ENCODE assay signal across 1 cellular context in genomic region chr12:76544601-76545261, GRCh38.
A peak's percentile ranks its signal among the peaks of the same experiment; 100 is the strongest.
TF ChIP-seq lines count a peak whose summit lies in the region.

No MANE protein-coding gene starts in this region.

TF ChIP-seq in K562, 482 proteins besides CTCF, POLR2A, EP300 and RAD21 (continued from another document):
- TF ChIP-seq, protein P1, sequence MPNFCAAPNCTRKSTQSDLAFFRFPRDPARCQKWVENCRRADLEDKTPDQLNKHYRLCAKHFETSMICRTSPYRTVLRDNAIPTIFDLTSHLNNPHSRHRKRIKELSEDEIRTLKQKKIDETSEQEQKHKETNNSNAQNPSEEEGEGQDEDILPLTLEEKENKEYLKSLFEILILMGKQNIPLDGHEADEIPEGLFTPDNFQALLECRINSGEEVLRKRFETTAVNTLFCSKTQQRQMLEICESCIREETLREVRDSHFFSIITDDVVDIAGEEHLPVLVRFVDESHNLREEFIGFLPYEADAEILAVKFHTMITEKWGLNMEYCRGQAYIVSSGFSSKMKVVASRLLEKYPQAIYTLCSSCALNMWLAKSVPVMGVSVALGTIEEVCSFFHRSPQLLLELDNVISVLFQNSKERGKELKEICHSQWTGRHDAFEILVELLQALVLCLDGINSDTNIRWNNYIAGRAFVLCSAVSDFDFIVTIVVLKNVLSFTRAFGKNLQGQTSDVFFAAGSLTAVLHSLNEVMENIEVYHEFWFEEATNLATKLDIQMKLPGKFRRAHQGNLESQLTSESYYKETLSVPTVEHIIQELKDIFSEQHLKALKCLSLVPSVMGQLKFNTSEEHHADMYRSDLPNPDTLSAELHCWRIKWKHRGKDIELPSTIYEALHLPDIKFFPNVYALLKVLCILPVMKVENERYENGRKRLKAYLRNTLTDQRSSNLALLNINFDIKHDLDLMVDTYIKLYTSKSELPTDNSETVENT (CRISPR knock-in tag; IDR thresholded peaks at IDR 0.05) = no peak
- TF ChIP-seq CBFA2T3 (IDR thresholded peaks at IDR 0.05) = peak; percentile 62
- TF ChIP-seq, protein P2, sequence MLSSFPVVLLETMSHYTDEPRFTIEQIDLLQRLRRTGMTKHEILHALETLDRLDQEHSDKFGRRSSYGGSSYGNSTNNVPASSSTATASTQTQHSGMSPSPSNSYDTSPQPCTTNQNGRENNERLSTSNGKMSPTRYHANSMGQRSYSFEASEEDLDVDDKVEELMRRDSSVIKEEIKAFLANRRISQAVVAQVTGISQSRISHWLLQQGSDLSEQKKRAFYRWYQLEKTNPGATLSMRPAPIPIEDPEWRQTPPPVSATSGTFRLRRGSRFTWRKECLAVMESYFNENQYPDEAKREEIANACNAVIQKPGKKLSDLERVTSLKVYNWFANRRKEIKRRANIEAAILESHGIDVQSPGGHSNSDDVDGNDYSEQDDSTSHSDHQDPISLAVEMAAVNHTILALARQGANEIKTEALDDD (IDR thresholded peaks at IDR 0.05) = peak; percentile 59; the same call in 1 of the 2 replicates
- no peak for TF ChIP-seq RERE (CRISPR knock-in tag; IDR thresholded peaks at IDR 0.05; ENCODE audit: borderline replicate concordance)
- TF ChIP-seq ILK (tag; IDR thresholded peaks at IDR 0.05; ENCODE audit: borderline replicate concordance, low read depth) = no peak
- no peak for TF ChIP-seq RBM15 (IDR thresholded peaks at IDR 0.05; ENCODE audit: insufficient read depth, low read length)
- TF ChIP-seq CBFA2T2 (conservative IDR thresholded peaks at IDR 0.05) = peak; percentile 35; the same call in 1 of the 2 replicates
- no peak for TF ChIP-seq ZNF766 (CRISPR knock-in tag; conservative IDR thresholded peaks at IDR 0.05)
- TF ChIP-seq BACH1 (tag; IDR thresholded peaks at IDR 0.05) = no peak
- no peak for TF ChIP-seq RBFOX2 (IDR thresholded peaks at IDR 0.05; ENCODE audit: low read depth, low read length)
- TF ChIP-seq E2F5 (CRISPR knock-in tag; IDR thresholded peaks at IDR 0.05) = no peak
- TF ChIP-seq ARID1B (IDR thresholded peaks at IDR 0.05) = peak; percentile 42; the same call in 1 of the 2 replicates
- TF ChIP-seq ELK1 (CRISPR knock-in tag; IDR thresholded peaks at IDR 0.05) = no peak
- 0 out of 4 replicates have a peak, but pooled peaks of 1 of the 2 experiments have one; percentile 7 for TF ChIP-seq KDM1A (IDR thresholded peaks at IDR 0.05)
- TF ChIP-seq MIER1 (IDR thresholded peaks at IDR 0.05; ENCODE audit: low read depth) = no peak
- TF ChIP-seq ETV1 (tag; conservative IDR thresholded peaks at IDR 0.05; ENCODE audit: low read depth) = no peak
- TF ChIP-seq DPF2 (IDR thresholded peaks at IDR 0.05) = peak; percentile 20; the same call in 1 of the 2 replicates
- TF ChIP-seq, protein P3, sequence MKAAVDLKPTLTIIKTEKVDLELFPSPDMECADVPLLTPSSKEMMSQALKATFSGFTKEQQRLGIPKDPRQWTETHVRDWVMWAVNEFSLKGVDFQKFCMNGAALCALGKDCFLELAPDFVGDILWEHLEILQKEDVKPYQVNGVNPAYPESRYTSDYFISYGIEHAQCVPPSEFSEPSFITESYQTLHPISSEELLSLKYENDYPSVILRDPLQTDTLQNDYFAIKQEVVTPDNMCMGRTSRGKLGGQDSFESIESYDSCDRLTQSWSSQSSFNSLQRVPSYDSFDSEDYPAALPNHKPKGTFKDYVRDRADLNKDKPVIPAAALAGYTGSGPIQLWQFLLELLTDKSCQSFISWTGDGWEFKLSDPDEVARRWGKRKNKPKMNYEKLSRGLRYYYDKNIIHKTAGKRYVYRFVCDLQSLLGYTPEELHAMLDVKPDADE (conservative IDR thresholded peaks at IDR 0.05; ENCODE audit: control insufficient read depth, low read depth, low read length) = no peak
- no peak for TF ChIP-seq ZNF134 (CRISPR knock-in tag; conservative IDR thresholded peaks at IDR 0.05)
- TF ChIP-seq ESRRA (IDR thresholded peaks at IDR 0.05; ENCODE audit: borderline replicate concordance, low read depth) = peak; percentile 40; the same call in 1 of the 2 replicates
- TF ChIP-seq RCOR1 (IDR thresholded peaks at IDR 0.05; ENCODE audit: borderline replicate concordance in 1 of 2, low read depth in 2 of 2, low read length in 2 of 2) = no peak
